In genomic region chr5:172618574-172619365, GRCh38 we compare ENCODE assay signal across 19 cellular contexts.
"Had no signal": no experiment of that assay in that cellular context is flagged by ENCODE, and none has a peak within 500 bp of the region (broad histone marks: within the 10 kb centered on the region; RNA-seq: fewer than 3 reads in every experiment).

No MANE protein-coding gene starts in this region.

- H3K9ac ChIP-seq: parathyroid adenoma had no signal

- H3K36me3 Mint-ChIP-seq: stimulated activated effector memory CD8-positive, alpha-beta T cell treated with anti-CD3 and anti-CD28 coated beads, Interleukin-12 subunit alpha, Interleukin-12 subunit beta, amount 100 ng/mL, for 72 hours had no signal

- H3K4me1 ChIP-seq: colonic mucosa, parathyroid adenoma, right atrium auricular region, suprapubic skin, upper lobe of left lung, vagina had no signal

- H3K4me2 ChIP-seq: hepatocyte, smooth muscle cell had no signal

- H3K4me3 Mint-ChIP-seq: mesothelial cell of epicardium; nephron progenitor cell; stimulated activated effector memory CD8-positive, alpha-beta T cell treated with anti-CD3 and anti-CD28 coated beads, Interleukin-12 subunit alpha, Interleukin-12 subunit beta, amount 100 ng/mL, for 72 hours had no signal

- H3K27ac ChIP-seq: colonic mucosa, hepatocyte, parathyroid adenoma, suprapubic skin, tibial artery, upper lobe of left lung, vagina had no signal

- H3K36me3 ChIP-seq: colonic mucosa, esophagus squamous epithelium, right atrium auricular region, suprapubic skin, tibial artery, upper lobe of left lung, vagina had no signal

- H3K27ac Mint-ChIP-seq: mesothelial cell of epicardium; nephron progenitor cell; stimulated activated effector memory CD8-positive, alpha-beta T cell treated with anti-CD3 and anti-CD28 coated beads, Interleukin-12 subunit alpha, Interleukin-12 subunit beta, amount 100 ng/mL, for 72 hours had no signal

- H3K27me3 ChIP-seq: colonic mucosa, esophagus squamous epithelium, hepatocyte, right atrium auricular region, suprapubic skin, tibial artery, upper lobe of left lung, vagina had no signal

- ATAC-seq: stimulated activated effector memory CD8-positive, alpha-beta T cell treated with anti-CD3 and anti-CD28 coated beads, Interleukin-12 subunit alpha, Interleukin-12 subunit beta, amount 100 ng/mL, for 72 hours; stimulated activated naive CD8-positive, alpha-beta T cell treated with anti-CD3 and anti-CD28 coated beads, Interleukin-15, Interleukin-2, amounts not matched to agents 100 U/mL and 50 U/mL, for 24 hours had no signal

- H2AFZ ChIP-seq: hepatocyte, parathyroid adenoma had no signal

- DNase-seq: colonic mucosa; dermis blood vessel endothelial cell; esophagus squamous epithelium; foreskin fibroblast; nephron progenitor cell; stimulated activated CD4-positive, alpha-beta T cell treated with anti-CD3 and anti-CD28 coated beads, Interleukin-4, amount 100 ng/mL, for 1 hour; stimulated activated CD8-positive, alpha-beta memory T cell treated with anti-CD3 and anti-CD28 coated beads, Interleukin-4, amount 100 ng/mL, for 48 hours; stimulated activated naive CD8-positive, alpha-beta T cell treated with anti-CD3 and anti-CD28 coated beads, Interleukin-15, Interleukin-2, amounts not matched to agents 100 U/mL and 50 U/mL, for 24 hours had no signal

- FAIRE-seq: kidney had no signal

- H3K4me3 ChIP-seq: colonic mucosa, esophagus squamous epithelium, hepatocyte, right atrium auricular region, smooth muscle cell, suprapubic skin, tibial artery, upper lobe of left lung, vagina had no signal

- H3K9me3 ChIP-seq: colonic mucosa, suprapubic skin, vagina had no signal

- H3K79me2 ChIP-seq: hepatocyte, parathyroid adenoma had no signal

- H3K4me1 Mint-ChIP-seq: stimulated activated effector memory CD8-positive, alpha-beta T cell treated with anti-CD3 and anti-CD28 coated beads, Interleukin-12 subunit alpha, Interleukin-12 subunit beta, amount 100 ng/mL, for 72 hours had no signal

- H3K9me3 Mint-ChIP-seq: stimulated activated effector memory CD8-positive, alpha-beta T cell treated with anti-CD3 and anti-CD28 coated beads, Interleukin-12 subunit alpha, Interleukin-12 subunit beta, amount 100 ng/mL, for 72 hours had no signal
